Comparison of ENCODE assay signal across 21 cellular contexts in the genomic region with DNA sequence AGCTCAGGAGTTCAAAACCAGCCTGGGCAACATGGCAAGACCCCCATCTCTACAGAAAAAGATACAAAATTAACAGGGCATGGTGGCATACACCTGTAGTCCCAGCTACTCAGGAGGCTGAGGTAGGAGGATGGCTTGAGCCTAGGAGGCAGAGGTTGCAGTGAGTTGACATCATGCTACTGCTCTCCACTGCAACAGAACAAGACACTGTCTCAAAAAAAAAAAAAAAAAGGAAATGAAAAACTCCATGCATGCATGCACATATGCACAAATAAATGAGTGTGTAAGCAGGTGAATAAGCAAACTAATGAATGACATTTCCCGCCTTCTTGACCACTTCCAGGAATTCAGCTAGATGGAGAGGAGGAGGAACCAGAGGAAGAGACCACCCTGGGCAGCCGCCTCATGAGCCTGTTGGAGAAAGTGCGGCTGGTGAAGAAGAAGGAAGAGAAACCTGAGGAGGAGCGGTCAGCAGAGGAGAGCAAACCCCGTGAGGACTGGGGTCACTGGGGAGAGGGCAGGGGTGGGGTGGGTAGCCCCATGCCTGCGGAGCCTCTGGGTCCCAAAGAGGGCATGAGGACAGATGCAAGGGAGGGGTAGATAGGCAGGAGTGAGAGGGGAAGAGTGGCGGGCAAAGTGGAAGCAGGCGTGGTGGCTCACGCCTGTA.
"Had no signal": no experiment of that assay in that cellular context is flagged by ENCODE, and none has a peak within 500 bp of the region (broad histone marks: within the 10 kb centered on the region; RNA-seq: fewer than 3 reads in every experiment).

No MANE protein-coding gene starts in this region.

- H3K27me3 ChIP-seq: pancreas, tibial nerve had no signal

- H3K36me3 Mint-ChIP-seq: activated naive CD8-positive, alpha-beta T cell treated with anti-CD3 and anti-CD28 coated beads for 36 hours had no signal

- H3K4me3 Mint-ChIP-seq: activated naive CD8-positive, alpha-beta T cell treated with anti-CD3 and anti-CD28 coated beads for 36 hours; nephron; T-cell; T-helper 2 cell treated with Interferon-gamma antibody and Interleukin-4, amounts not matched to agents 5 μg/mL and 100 μg/mL, for 36 hours had no signal

- FAIRE-seq: frontal cortex, pancreas had no signal

- H3K4me1 Mint-ChIP-seq: activated naive CD8-positive, alpha-beta T cell treated with anti-CD3 and anti-CD28 coated beads for 36 hours had no signal

- H3K36me3 ChIP-seq: neutrophil, pancreas, stomach, suprapubic skin, tibial nerve had no signal

- DNase-seq: activated CD8-positive, alpha-beta memory T cell treated with anti-CD3 and anti-CD28 coated beads, Interleukin-2, amount 50 U/mL, for 48 hours; activated naive CD4-positive, alpha-beta T cell treated with Interleukin-2 at 50 U/mL for 16 hours; activated naive CD8-positive, alpha-beta T cell treated with anti-CD3 and anti-CD28 coated beads for 36 hours; activated T-cell treated with anti-CD3 and anti-CD28 coated beads, Interleukin-2, amount 50 U/mL, for 48 hours; amygdala; cerebellar nuclear complex; effector CD8-positive, alpha-beta T cell; hypothalamus; mesenchymal stem cell; pancreas; right cardiac atrium; stimulated activated CD4-positive, alpha-beta T cell treated with anti-CD3 and anti-CD28 coated beads, Interleukin-4, amount 100 ng/mL, for 24 hours; stomach; T-cell had no signal

- H3K27ac Mint-ChIP-seq: activated naive CD8-positive, alpha-beta T cell treated with anti-CD3 and anti-CD28 coated beads for 36 hours; nephron; T-cell; T-helper 2 cell treated with Interferon-gamma antibody and Interleukin-4, amounts not matched to agents 5 μg/mL and 100 μg/mL, for 36 hours had no signal

- H3K9me3 ChIP-seq: neutrophil, pancreas, suprapubic skin had no signal

- ATAC-seq: esophagus mucosa, pancreas, right cardiac atrium, T-cell had no signal

- H3K4me1 ChIP-seq: pancreas, stomach, suprapubic skin, tibial nerve had no signal

- H3K27ac ChIP-seq: neutrophil, pancreas, stomach, suprapubic skin, tibial nerve had no signal

- H3K4me3 ChIP-seq: pancreas, stomach, suprapubic skin, tibial nerve had no signal

- H3K9me3 Mint-ChIP-seq: T-helper 2 cell treated with Interferon-gamma antibody and Interleukin-4, amounts not matched to agents 5 μg/mL and 100 μg/mL, for 36 hours had no signal
